20 cellular contexts compared by ENCODE assay signal in the genomic region with DNA sequence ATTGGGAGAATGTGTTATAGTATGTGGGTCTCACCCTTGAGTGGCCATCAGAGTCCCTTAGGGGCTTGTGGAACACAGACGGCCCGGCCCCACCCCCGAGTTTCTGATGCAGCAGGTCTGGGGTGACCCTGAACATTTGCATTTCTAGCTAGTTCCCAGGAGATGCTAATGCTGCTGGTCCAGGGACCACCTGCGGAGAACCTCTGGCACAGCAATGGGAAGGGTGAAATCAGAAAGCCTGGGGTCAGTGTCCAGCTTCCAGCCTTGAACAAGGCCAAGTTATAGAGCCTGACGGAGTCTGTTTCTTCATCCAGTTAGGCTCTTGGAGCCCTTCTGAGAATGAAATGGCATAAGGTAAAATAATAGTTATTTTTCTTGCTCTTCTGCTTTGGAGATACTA.
"Had no signal": no experiment of that assay in that cellular context is flagged by ENCODE, and none has a peak within 500 bp of the region (broad histone marks: within the 10 kb centered on the region; RNA-seq: fewer than 3 reads in every experiment).

No MANE protein-coding gene starts in this region.

- H3K4me2 ChIP-seq: SK-N-SH had no signal

- H3K9me3 ChIP-seq: SK-N-SH had no signal

- ATAC-seq: Panc1, PC-3, Right ventricle myocardium inferior had no signal

- H3K9me2 ChIP-seq: SK-N-SH had no signal

- DNase-seq: Karpas-422; KG1; MM.1S; NCI-H1092 treated with DMSO at 0.1 percent for 48 hours; NCI-H1436; NCI-H187; NCI-H2029; NCI-H2081 treated with DMSO at 0.1 percent for 48 hours; NCI-H2171; NCI-H226; NCI-H510A; NCI-H524 treated with DMSO at 0.1 percent for 48 hours; NCI-H774; NK-92 treated with Interleukin-12 subunit alpha and Interleukin-12 subunit beta, amount 100 ng/mL, for 24 hours; PC-3; SHP77 treated with DMSO at 0.1 percent for 48 hours; SK-N-SH; SW 1271 had no signal

- H3K9ac ChIP-seq: SK-N-SH had no signal
